In the genomic region with DNA sequence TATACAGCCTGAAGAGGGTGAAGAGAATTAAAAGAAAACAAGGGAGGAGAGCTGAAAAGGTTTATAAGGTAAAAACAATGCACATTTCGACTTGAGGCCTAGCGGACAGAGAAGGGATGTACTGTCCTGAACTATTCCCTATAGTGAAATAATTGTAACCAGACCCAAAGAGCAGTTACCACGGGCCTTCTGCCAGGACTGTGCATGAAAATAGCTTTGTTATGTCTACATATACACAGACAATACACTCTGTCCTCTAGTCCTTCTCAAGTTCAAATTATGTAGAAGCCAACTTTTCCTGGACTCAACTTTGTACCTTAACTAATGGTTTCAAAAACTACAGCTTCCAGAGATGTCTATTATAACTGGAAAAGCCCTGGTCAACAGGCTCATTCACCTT, we compare ENCODE assay signal across 19 cellular contexts.
"Had no signal": no experiment of that assay in that cellular context is flagged by ENCODE, and none has a peak within 500 bp of the region (broad histone marks: within the 10 kb centered on the region; RNA-seq: fewer than 3 reads in every experiment).

No MANE protein-coding gene starts in this region.

- H3K4me3 Mint-ChIP-seq: activated CD4-positive, alpha-beta T cell treated with anti-CD3 and anti-CD28 coated beads for 36 hours; activated CD8-positive, alpha-beta T cell treated with anti-CD3 and anti-CD28 coated beads, Interleukin-2, amount 10 ng/mL, durations not matched to agents 7 days and 5 days; immature natural killer cell; naive thymus-derived CD8-positive, alpha-beta T cell had no signal

- H3K27me3 ChIP-seq: body of pancreas, dorsolateral prefrontal cortex, right atrium auricular region, tibial nerve, vagina had no signal

- H3K36me3 ChIP-seq: right atrium auricular region, tibial nerve, vagina had no signal

- H3K27ac ChIP-seq: body of pancreas, dorsolateral prefrontal cortex, right atrium auricular region, tibial nerve, vagina, VCaP had no signal

- H3K27me3 Mint-ChIP-seq: activated CD4-positive, alpha-beta T cell treated with anti-CD3 and anti-CD28 coated beads for 36 hours; naive thymus-derived CD8-positive, alpha-beta T cell had no signal

- H3K36me3 Mint-ChIP-seq: immature natural killer cell had no signal

- H3K9me3 Mint-ChIP-seq: immature natural killer cell; naive thymus-derived CD8-positive, alpha-beta T cell had no signal

- H3K4me1 ChIP-seq: body of pancreas, tibial nerve had no signal

- ATAC-seq: activated CD4-positive, alpha-beta T cell treated with anti-CD3 and anti-CD28 coated beads for 36 hours; activated CD8-positive, alpha-beta T cell treated with anti-CD3 and anti-CD28 coated beads, Interleukin-2, amount 10 ng/mL, durations not matched to agents 7 days and 5 days; body of pancreas; esophagus mucosa; left colon; naive thymus-derived CD8-positive, alpha-beta T cell had no signal

- H3K4me3 ChIP-seq: body of pancreas, dorsolateral prefrontal cortex, right atrium auricular region, tibial nerve, vagina had no signal

- FAIRE-seq: endometrium, small intestine had no signal

- H3K27ac Mint-ChIP-seq: activated CD4-positive, alpha-beta T cell treated with anti-CD3 and anti-CD28 coated beads for 36 hours; activated CD8-positive, alpha-beta T cell treated with anti-CD3 and anti-CD28 coated beads, Interleukin-2, amount 10 ng/mL, durations not matched to agents 7 days and 5 days had no signal

- DNase-seq: activated CD4-positive, alpha-beta T cell treated with anti-CD3 and anti-CD28 coated beads for 36 hours; activated CD8-positive, alpha-beta memory T cell treated with anti-CD3 and anti-CD28 coated beads, Interleukin-2, amount 50 U/mL, for 48 hours; activated CD8-positive, alpha-beta T cell treated with anti-CD3 and anti-CD28 coated beads, Interleukin-2, amount 10 ng/mL, durations not matched to agents 7 days and 5 days; activated naive CD4-positive, alpha-beta T cell; body of pancreas; cerebellar nuclear complex; dorsolateral prefrontal cortex; immature natural killer cell; left colon; mammary epithelial cell; naive thymus-derived CD8-positive, alpha-beta T cell; small intestine; T-helper 9 cell had no signal

- H3K9me3 ChIP-seq: body of pancreas, right atrium auricular region, tibial nerve, vagina had no signal
